Comparison of ENCODE assay signal across 8 cellular contexts in genomic region chr17:77451894-77452852, GRCh38.
DNase-seq lines count a peak whose midpoint lies in the region; ATAC-seq and TF ChIP-seq lines count a peak whose summit lies in the region.

No MANE protein-coding gene starts in this region.

- DNase-seq in DMS 273 (lab: John Stamatoyannopoulos, UW; ENCODE audit: unreplicated experiment) (peak; percentile 89), LNCaP clone FGC (ENCODE audit: low read depth) (no peak), fibroblast of the aortic adventitia (ENCODE audit: low read depth) (peak; percentile 79), RPMI8226 (no peak), PC-9 (no peak)
- DNase-seq in activated CD8-positive, alpha-beta T cell treated with anti-CD3 and anti-CD28 coated beads for 36 hours: peak; percentile 70

- H3F3A ChIP-seq in neural cell (ENCODE audit: insufficient read depth, low read length, poor library complexity, severe bottlenecking) (no peaks in the 10 kb centered on the region), PC-9 (ENCODE audit: insufficient read depth, low read depth) (no peaks in the 10 kb centered on the region)

- intact Hi-C loops in activated CD8-positive, alpha-beta T cell treated with anti-CD3 and anti-CD28 coated beads for 36 hours (cut with micrococcal nuclease): loop anchor here (5.0 kb wide), 1 partner anchor 50 kb away; no protein-coding TSS in a partner anchor
- intact Hi-C loops in PC-9 (cut with micrococcal nuclease; ENCODE audit: unreplicated experiment): no loop called here

- BruUV-seq in PC-9 (replicated peaks; lab: Mats Ljungman, UMichigan): no TSS peak

- peaks cover 22% of the 10 kb centered on the region for H3K4me1 Mint-ChIP-seq in activated CD8-positive, alpha-beta T cell treated with anti-CD3 and anti-CD28 coated beads for 36 hours (ENCODE audit: low read depth)

- H3K4me3 ChIP-seq in LNCaP clone FGC (ENCODE audit: low read depth, low read length): peak overlapping the region; percentile 60
- peak overlapping the region; percentile 61 for H3K4me3 ChIP-seq in fibroblast of the aortic adventitia (ENCODE audit: low read depth, low read length)
- H3K4me3 ChIP-seq in neural cell (ENCODE audit: low read length): peak overlapping the region; percentile 74
- no peak overlapping the region for H3K4me3 ChIP-seq in PC-9

- H3K79me2 ChIP-seq in neural cell (replicated peaks; ENCODE audit: insufficient read depth, low read length) (peaks cover 70% of the 10 kb centered on the region), PC-9 (ENCODE audit: low read depth) (no peaks in the 10 kb centered on the region)

- no peak for TF ChIP-seq EP300 in neural cell (conservative IDR thresholded peaks at IDR 0.05; ENCODE audit: poor library complexity, severe bottlenecking)

- H2AFZ ChIP-seq in neural cell (ENCODE audit: low read depth, low read length) (no peak overlapping the region), PC-9 (no peak overlapping the region)

- H3K9me3 ChIP-seq in neural cell (ENCODE audit: low read length) (no peaks in the 10 kb centered on the region), PC-9 (ENCODE audit: insufficient read depth, low read depth) (no peaks in the 10 kb centered on the region)

- H3K36me3 Mint-ChIP-seq in activated CD8-positive, alpha-beta T cell treated with anti-CD3 and anti-CD28 coated beads for 36 hours (ENCODE audit: low read depth): peaks cover 81% of the 10 kb centered on the region

- no peaks in the 10 kb centered on the region for H3K9me3 Mint-ChIP-seq in activated CD8-positive, alpha-beta T cell treated with anti-CD3 and anti-CD28 coated beads for 36 hours

- no peaks in the 10 kb centered on the region for H3K9me2 ChIP-seq in neural cell (ENCODE audit: insufficient read depth, low read length)
- no peaks in the 10 kb centered on the region for H3K9me2 ChIP-seq in PC-9 (ENCODE audit: insufficient read depth)

- H3K27ac ChIP-seq in neural cell (ENCODE audit: low read length) (peak overlapping the region; percentile 98), PC-9 (no peak overlapping the region)

- H3K27ac Mint-ChIP-seq in activated CD8-positive, alpha-beta T cell treated with anti-CD3 and anti-CD28 coated beads for 36 hours: peak overlapping the region; percentile 96

- TF ChIP-seq CTCF in LNCaP clone FGC (IDR thresholded peaks at IDR 0.05; ENCODE audit: control insufficient read depth, extremely low read depth, insufficient read depth): no peak
- TF ChIP-seq CTCF in activated CD8-positive, alpha-beta T cell treated with anti-CD3 and anti-CD28 coated beads for 36 hours (IDR thresholded peaks at IDR 0.05): no peak
- TF ChIP-seq CTCF in fibroblast of the aortic adventitia (IDR thresholded peaks at IDR 0.05; ENCODE audit: insufficient read depth, low read length): no peak
- no peak for TF ChIP-seq CTCF in neural cell (IDR thresholded peaks at IDR 0.05; ENCODE audit: poor library complexity, severe bottlenecking)
- no peak for TF ChIP-seq CTCF in PC-9 (conservative IDR thresholded peaks at IDR 0.05)

- H3K4me1 ChIP-seq in PC-9 (replicated peaks; ENCODE audit: insufficient read depth): no peaks in the 10 kb centered on the region

- H3K4me3 Mint-ChIP-seq in activated CD8-positive, alpha-beta T cell treated with anti-CD3 and anti-CD28 coated beads for 36 hours: peak overlapping the region; percentile 84

- no peaks in the 10 kb centered on the region for H3K27me3 ChIP-seq in neural cell (ENCODE audit: insufficient read depth, low read depth, low read length)
- no peaks in the 10 kb centered on the region for H3K27me3 ChIP-seq in PC-9 (ENCODE audit: insufficient read depth, low read depth)

- peak; percentile 1 for ATAC-seq in activated CD8-positive, alpha-beta T cell treated with anti-CD3 and anti-CD28 coated beads for 36 hours
- ATAC-seq in HG02678 (IDR thresholded peaks at IDR 0.05; ENCODE audit: unreplicated experiment): no peak

- POLR2A ChIA-PET in activated CD8-positive, alpha-beta T cell treated with anti-CD3 and anti-CD28 coated beads for 36 hours (lab: Charles Lee): interaction anchor here (0.8 to 16.3 kb wide), 13 partner anchors 8 to 717 kb away, joined by 3 to 410 read pairs (median 14); no protein-coding TSS in a partner anchor
- POLR2A ChIA-PET in PC-9 (lab: Charles Lee; ENCODE audit: unreplicated experiment): no interaction called here

- no peak for TF ChIP-seq RAD21 in neural cell (conservative IDR thresholded peaks at IDR 0.05)

- CTCF ChIA-PET in activated CD8-positive, alpha-beta T cell treated with anti-CD3 and anti-CD28 coated beads for 36 hours (lab: Charles Lee): interaction anchor here (0.6 to 8.1 kb wide), 9 partner anchors 12 to 1255 kb away, joined by 3 to 70 read pairs (median 7); no protein-coding TSS in a partner anchor
- CTCF ChIA-PET in PC-9 (lab: Charles Lee): no interaction called here

- H3K4me2 ChIP-seq in neural cell (ENCODE audit: low read length) (peak overlapping the region; percentile 95), PC-9 (no peak overlapping the region)

- H4K20me1 ChIP-seq in neural cell (ENCODE audit: insufficient read depth): no peaks in the 10 kb centered on the region
- H4K20me1 ChIP-seq in PC-9 (ENCODE audit: insufficient read depth): peaks cover 54% of the 10 kb centered on the region

- H3K36me3 ChIP-seq in neural cell (ENCODE audit: insufficient read depth, low read length): peaks cover 5% of the 10 kb centered on the region
- no peaks in the 10 kb centered on the region for H3K36me3 ChIP-seq in PC-9 (ENCODE audit: low read depth)

- H3K27me3 Mint-ChIP-seq in activated CD8-positive, alpha-beta T cell treated with anti-CD3 and anti-CD28 coated beads for 36 hours: no peaks in the 10 kb centered on the region

- H3K9ac ChIP-seq in neural cell (ENCODE audit: low read length): peak overlapping the region; percentile 95

TF ChIP-seq in neural cell, 6 proteins besides CTCF, POLR2A, EP300 and RAD21:
- no peak for TF ChIP-seq EZH2 (IDR thresholded peaks at IDR 0.05; ENCODE audit: borderline replicate concordance, insufficient read depth, low read length, poor library complexity, severe bottlenecking)
- peak; percentile 86 for TF ChIP-seq POLR2AphosphoS5 (IDR thresholded peaks at IDR 0.05)
- TF ChIP-seq REST (IDR thresholded peaks at IDR 0.05; ENCODE audit: borderline replicate concordance): peak; percentile 92
- TF ChIP-seq SMC3 (conservative IDR thresholded peaks at IDR 0.05; ENCODE audit: poor library complexity): no peak
- peak; percentile 78 for TF ChIP-seq MXI1 (conservative IDR thresholded peaks at IDR 0.05; ENCODE audit: poor library complexity, severe bottlenecking)
- peak; percentile 64 for TF ChIP-seq TAF1 (IDR thresholded peaks at IDR 0.05; ENCODE audit: low read depth)

Comparison
In these comparisons a context has a peak if more than half of its experiments do, and no peak if none do; other contexts are left out.
1. DNase-seq: peak in DMS 273 (single experiment), activated CD8-positive, alpha-beta T cell treated with anti-CD3 and anti-CD28 coated beads for 36 hours (single experiment) and fibroblast of the aortic adventitia (single experiment); none in LNCaP clone FGC (single experiment), RPMI8226 (single experiment) and PC-9 (0 of 2).